In genomic region chr19:49123285-49123684, GRCh38 we compare ENCODE assay signal across 6 cellular contexts. TPM values are rescaled to one million over a fixed set of nuclear protein-coding genes. Genes with fewer than 3 reads are reported as not detected.
"Had no signal": no experiment of that assay in that cellular context is flagged by ENCODE, and none has a peak within 500 bp of the region (broad histone marks: within the 10 kb centered on the region; RNA-seq: fewer than 3 reads in every experiment).

No MANE protein-coding gene starts in this region.

RNA-seq across cellular contexts. Expression of gene C19orf73, which starts 4.3 kb away (rescaled TPM):
- total RNA-seq: mesenteric fat pad, myocyte had no signal

RNA-seq across cellular contexts. Expression of gene HRC, which starts 31.9 kb away (rescaled TPM):
- total RNA-seq: dermis microvascular lymphatic vessel endothelial cell, glomerular endothelial cell, kidney epithelial cell, lung microvascular endothelial cell had no signal
